ENCODE assay signal across 1 cellular context in genomic region chr2:54259413-54260240, GRCh38.
A peak's percentile ranks its signal among the peaks of the same experiment; 100 is the strongest.
TF ChIP-seq lines count a peak whose summit lies in the region.

No MANE protein-coding gene starts in this region.

TF ChIP-seq in GM12878, 131 proteins besides CTCF, POLR2A, EP300 and RAD21 (continued from another document and continues in another):
- TF ChIP-seq PBX3 (IDR thresholded peaks at IDR 0.05; ENCODE audit: insufficient replicate concordance, low read depth, low read length) (no peak), CREB1 (IDR thresholded peaks at IDR 0.05; ENCODE audit: low read depth) (peak; percentile 78), SMC3 (IDR thresholded peaks at IDR 0.05; ENCODE audit: borderline replicate concordance, low read length) (no peak), JUND (IDR thresholded peaks at IDR 0.05; ENCODE audit: low read depth, low read length) (no peak), HDAC2 (IDR thresholded peaks at IDR 0.05) (no peak), ASH2L (IDR thresholded peaks at IDR 0.05; ENCODE audit: borderline replicate concordance, low read depth) (no peak), IKZF1 (conservative IDR thresholded peaks at IDR 0.05) (0 out of 2 replicates have a peak, but pooled peaks have one; percentile 30), ZBTB4 (CRISPR knock-in tag; IDR thresholded peaks at IDR 0.05) (no peak), TBL1XR1 (IDR thresholded peaks at IDR 0.05; ENCODE audit: low read depth, low read length) (no peak), ZBTB40 (IDR thresholded peaks at IDR 0.05; ENCODE audit: borderline replicate concordance) (no peak), SMAD5 (IDR thresholded peaks at IDR 0.05; ENCODE audit: low read depth) (no peak), ZNF274 (IDR thresholded peaks at IDR 0.05; ENCODE audit: insufficient read depth, insufficient read length) (no peak), RB1 (IDR thresholded peaks at IDR 0.05; ENCODE audit: borderline replicate concordance) (no peak), SIN3A (IDR thresholded peaks at IDR 0.05; ENCODE audit: low read depth, low read length) (no peak), NRF1 (conservative IDR thresholded peaks at IDR 0.05; ENCODE audit: low read depth, low read length) (no peak), USF1 (IDR thresholded peaks at IDR 0.05; ENCODE audit: borderline replicate concordance, extremely low read length, insufficient read depth, low read depth, low read length) (no peak), RAD51 (IDR thresholded peaks at IDR 0.05) (0 out of 2 replicates have a peak, but pooled peaks have one; percentile 26), E4F1 (IDR thresholded peaks at IDR 0.05; ENCODE audit: borderline replicate concordance, partially characterized antibody) (no peak), MEF2A (IDR thresholded peaks at IDR 0.05; ENCODE audit: insufficient read depth, low read depth, low read length) (no peak), YY1 (IDR thresholded peaks at IDR 0.05; ENCODE audit: low read depth, low read length) (no peak), MYB (IDR thresholded peaks at IDR 0.05; ENCODE audit: borderline replicate concordance, low read depth, low read length) (no peak), SREBF1 (IDR thresholded peaks at IDR 0.05; ENCODE audit: low read length) (no peak), ELK1 (IDR thresholded peaks at IDR 0.05; ENCODE audit: low read depth, low read length) (no peak), KAT2A (conservative IDR thresholded peaks at IDR 0.05; ENCODE audit: control insufficient read depth, low read depth, low read length) (no peak), E2F4 (IDR thresholded peaks at IDR 0.05; ENCODE audit: low read depth, low read length) (no peak), HDAC6 (IDR thresholded peaks at IDR 0.05; ENCODE audit: unreplicated experiment) (no peak), ZSCAN29 (IDR thresholded peaks at IDR 0.05) (no peak), SRF (IDR thresholded peaks at IDR 0.05; ENCODE audit: low read depth in 2 of 2, low read length in 2 of 2) (no peak), MYC (IDR thresholded peaks at IDR 0.05; ENCODE audit: insufficient read depth, insufficient read length, insufficient replicate concordance, low read length, severe bottlenecking) (no peak), IKZF2 (IDR thresholded peaks at IDR 0.05) (peak; percentile 51 to 58; a peak in 3 of 4 replicates), RFX5 (IDR thresholded peaks at IDR 0.05; ENCODE audit: low read depth, low read length) (no peak), ZBTB33 (IDR thresholded peaks at IDR 0.05) (no peak), NR2C1 (IDR thresholded peaks at IDR 0.05) (no peak), CEBPB (IDR thresholded peaks at IDR 0.05; ENCODE audit: borderline replicate concordance in 1 of 2, low read depth in 2 of 2, low read length in 2 of 2) (no peak), POU2F2 (IDR thresholded peaks at IDR 0.05; ENCODE audit: borderline replicate concordance, low read depth, low read length) (no peak), BACH1 (IDR thresholded peaks at IDR 0.05; ENCODE audit: borderline replicate concordance) (no peak), POLR2AphosphoS5 (IDR thresholded peaks at IDR 0.05; ENCODE audit: low read length) (no peak), CUX1 (IDR thresholded peaks at IDR 0.05; ENCODE audit: insufficient replicate concordance, low read depth, low read length) (no peak), RBBP5 (conservative IDR thresholded peaks at IDR 0.05) (no peak), ZBED1 (IDR thresholded peaks at IDR 0.05; ENCODE audit: borderline replicate concordance) (0 out of 2 replicates have a peak, but pooled peaks have one; percentile 44)
